ENCODE assay signal across 1 cellular context in genomic region chr2:24461685-24462084, GRCh38.
TF ChIP-seq lines count a peak whose summit lies in the region.

No MANE protein-coding gene starts in this region.

TF ChIP-seq in H1, 55 proteins besides CTCF, POLR2A, EP300 and RAD21:
- TF ChIP-seq POLR2AphosphoS5 (IDR thresholded peaks at IDR 0.05; ENCODE audit: low read depth, low read length) (no peak), KDM5A (IDR thresholded peaks at IDR 0.05; ENCODE audit: low read length) (no peak), BCL11A (IDR thresholded peaks at IDR 0.05; ENCODE audit: low read depth in 2 of 2, low read length in 2 of 2) (no peak), SIN3A (conservative IDR thresholded peaks at IDR 0.05 in 1 of 2, IDR thresholded peaks at IDR 0.05 in 1 of 2; ENCODE audit: low read depth in 1 of 2, low read length in 2 of 2) (no peak), POU5F1 (IDR thresholded peaks at IDR 0.05; ENCODE audit: low read depth, low read length) (no peak), SP1 (IDR thresholded peaks at IDR 0.05; ENCODE audit: low read depth, low read length) (no peak), TAF7 (optimal IDR thresholded peaks at IDR 0.05; ENCODE audit: borderline replicate concordance, low read depth, low read length) (no peak), FOSL1 (IDR thresholded peaks at IDR 0.05; ENCODE audit: insufficient read depth, low read depth, low read length) (no peak), TCF12 (IDR thresholded peaks at IDR 0.05; ENCODE audit: low read depth, low read length) (no peak), RFX5 (IDR thresholded peaks at IDR 0.05; ENCODE audit: borderline replicate concordance, low read depth, low read length) (no peak), RBBP5 (IDR thresholded peaks at IDR 0.05; ENCODE audit: borderline replicate concordance, low read depth, low read length) (no peak), KDM4A (IDR thresholded peaks at IDR 0.05; ENCODE audit: low read depth, low read length, severe bottlenecking) (no peak), RXRA (IDR thresholded peaks at IDR 0.05; ENCODE audit: insufficient read depth, low read depth, low read length) (no peak), SRF (IDR thresholded peaks at IDR 0.05; ENCODE audit: low read depth, low read length) (no peak), GTF2F1 (IDR thresholded peaks at IDR 0.05; ENCODE audit: borderline replicate concordance, low read depth, low read length) (no peak), CEBPB (IDR thresholded peaks at IDR 0.05; ENCODE audit: low read depth, low read length) (no peak), KDM1A (IDR thresholded peaks at IDR 0.05; ENCODE audit: borderline replicate concordance, low read length) (no peak)
- TF ChIP-seq, protein P1, sequence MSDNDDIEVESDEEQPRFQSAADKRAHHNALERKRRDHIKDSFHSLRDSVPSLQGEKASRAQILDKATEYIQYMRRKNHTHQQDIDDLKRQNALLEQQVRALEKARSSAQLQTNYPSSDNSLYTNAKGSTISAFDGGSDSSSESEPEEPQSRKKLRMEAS (IDR thresholded peaks at IDR 0.05), result no peak
TF ChIP-seq in H1: peak in this region for 0.
